Comparison of ENCODE assay signal across 8 cellular contexts in the genomic region with DNA sequence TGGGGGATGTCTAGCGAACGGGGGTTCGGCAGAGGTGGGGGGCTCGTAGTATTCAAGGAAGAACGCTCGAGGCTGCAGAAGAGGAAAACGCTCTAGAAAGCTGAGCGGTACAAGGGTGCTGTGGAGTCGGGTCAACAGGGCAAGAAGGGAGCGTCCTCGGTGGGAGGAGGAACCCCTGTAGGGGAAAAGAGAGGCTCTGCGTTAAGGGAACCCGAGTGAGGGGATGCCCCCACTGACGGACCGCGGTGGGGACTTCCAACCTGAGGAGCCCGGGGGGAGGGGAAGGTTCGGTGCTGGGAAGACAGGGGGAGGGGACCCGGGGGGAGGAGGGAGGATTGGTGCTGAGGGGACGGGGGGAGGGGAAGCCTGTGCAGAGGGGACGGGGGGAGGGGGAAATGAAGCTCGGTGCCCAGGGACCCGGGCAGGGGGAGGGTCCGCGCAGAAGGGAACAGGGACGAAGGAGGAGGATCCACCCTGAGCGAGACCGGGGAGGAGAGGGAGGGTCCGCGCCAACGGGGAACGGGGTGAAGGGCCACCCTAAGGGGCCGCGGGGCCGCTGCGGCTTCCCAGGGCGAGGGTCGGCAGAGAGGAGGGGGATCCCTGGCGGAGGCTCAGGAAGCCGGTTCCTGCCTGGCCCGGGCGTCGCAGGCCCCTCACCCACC. TPM values are rescaled to one million over a fixed set of nuclear protein-coding genes. Genes with fewer than 3 reads are reported as not detected.
DNase-seq lines count a peak whose midpoint lies in the region; ATAC-seq and TF ChIP-seq lines count a peak whose summit lies in the region.

No MANE protein-coding gene starts in this region.

- POLR2A ChIA-PET in Caco-2 (lab: Charles Lee), result interaction anchor here (0.6 to 0.9 kb wide), 4 partner anchors 45 to 199 kb away, joined by 3 to 5 read pairs (median 4); a partner anchor contains a TSS

- peak overlapping the region; percentile 87 for H3K27ac Mint-ChIP-seq in Caco-2 (ENCODE audit: unreplicated experiment)

- H3K4me1 ChIP-seq in Caco-2 (no peaks in the 10 kb centered on the region), foreskin keratinocyte (no peaks in the 10 kb centered on the region)

- H3K9me3 ChIP-seq in Caco-2, result no peaks in the 10 kb centered on the region

- H3K4me3 Mint-ChIP-seq in Caco-2 (ENCODE audit: unreplicated experiment), result peak overlapping the region; percentile 100

- CTCF ChIA-PET in Caco-2 (lab: Charles Lee), result interaction anchor here (0.7 to 12.7 kb wide), 7 partner anchors 40 to 314 kb away, joined by 3 to 325 read pairs (median 4); a partner anchor contains a TSS

- ATAC-seq in HG03025 (IDR thresholded peaks at IDR 0.05; ENCODE audit: low FRiP score, unreplicated experiment) (peak; percentile 3), foreskin keratinocyte (no peak), HG03354 (IDR thresholded peaks at IDR 0.05; ENCODE audit: poor library complexity, severe bottlenecking, unreplicated experiment) (no peak)

- H3K36me3 Mint-ChIP-seq in Caco-2 (ENCODE audit: insufficient read depth, unreplicated experiment), result peaks cover 22% of the 10 kb centered on the region

- no peak for TF ChIP-seq CTCF in Caco-2 (IDR thresholded peaks at IDR 0.05; ENCODE audit: insufficient read depth in 1 of 2, low read depth in 1 of 2, low read length in 1 of 2, severe bottlenecking in 1 of 2, unreplicated experiment in 1 of 2)
- no peak for TF ChIP-seq CTCF in foreskin keratinocyte (conservative IDR thresholded peaks at IDR 0.05)

- no TSS peak for BruUV-seq in Caco-2 (replicated peaks; lab: Mats Ljungman, UMichigan)

- peaks cover 18% of the 10 kb centered on the region for H3K4me1 Mint-ChIP-seq in Caco-2 (ENCODE audit: low read depth, unreplicated experiment)

- DNase-seq in Caco-2 (peak; percentile 42 to 56), foreskin keratinocyte (no peak), posterior vena cava (ENCODE audit: low spot score) (peak; percentile 82), SHP77 treated with DMSO at 0.1 percent for 48 hours (lab: John Stamatoyannopoulos, UW) (no peak)
- DNase-seq in activated CD4-positive, alpha-beta T cell treated with anti-CD3 and anti-CD28 coated beads for 48 hours, result peak; percentile 15
- no peak for DNase-seq in activated CD4-positive, CD25-positive, alpha-beta regulatory T cell (lab: John Stamatoyannopoulos, UW)

- peak overlapping the region; percentile 91 for H3K27ac ChIP-seq in foreskin keratinocyte

- intact Hi-C loops in Caco-2 (cut with micrococcal nuclease; ENCODE audit: unreplicated experiment), result loop anchor here (1.0 to 10.0 kb wide), 3 partner anchors 36 to 604 kb away; a partner anchor contains a TSS
- intact Hi-C loops in posterior vena cava (cut with DNase I), result loop anchor here in 1 of 2 donors (10.0 kb wide), 1 partner anchor 604 kb away; no protein-coding TSS in a partner anchor

- H3K36me3 ChIP-seq in Caco-2 (ENCODE audit: control insufficient read depth, insufficient read depth, low read length), result no peaks in the 10 kb centered on the region

- peak overlapping the region; percentile 98 for H3K4me3 ChIP-seq in Caco-2 (ENCODE audit: low read depth, low read length)

- H3K27me3 Mint-ChIP-seq in Caco-2 (ENCODE audit: insufficient read depth, unreplicated experiment), result no peaks in the 10 kb centered on the region

- H3K27me3 ChIP-seq in Caco-2 (replicated peaks; ENCODE audit: control insufficient read depth, insufficient read depth, low read length) (no peaks in the 10 kb centered on the region), foreskin keratinocyte (peaks cover 43% of the 10 kb centered on the region)

- H3K9me3 Mint-ChIP-seq in Caco-2 (ENCODE audit: unreplicated experiment), result no peaks in the 10 kb centered on the region

RNA-seq across cellular contexts. Expression of a gene that starts 0.6 kb away (rescaled TPM):
- total RNA-seq in Caco-2 (2022) (30.6 and 33.6 TPM in 2 replicates), foreskin keratinocyte (0.68 and 1.0 TPM in 2 replicates), posterior vena cava (under 1 TPM; 0.23 to 0.76 TPM)
- polyA plus RNA-seq in foreskin keratinocyte, result 0.18 and 0.39 TPM in 2 replicates

RNA-seq across cellular contexts. Expression of a gene that starts 6.4 kb away (rescaled TPM):
- total RNA-seq in Caco-2 (2022) (1.1 and 1.2 TPM in 2 replicates), foreskin keratinocyte (1.3 and 3.1 TPM in 2 replicates), posterior vena cava (1 to 10 TPM; 7.8 to 9.1 TPM)
- polyA plus RNA-seq in foreskin keratinocyte, result 0.51 and 1.5 TPM in 2 replicates

Comparison
In these comparisons a context has a peak if more than half of its experiments do, and no peak if none do; other contexts are left out.
1. DNase-seq: peak in Caco-2 (2 of 2), activated CD4-positive, alpha-beta T cell treated with anti-CD3 and anti-CD28 coated beads for 48 hours (single experiment) and posterior vena cava (single experiment); none in foreskin keratinocyte (0 of 2), SHP77 treated with DMSO at 0.1 percent for 48 hours (single experiment) and activated CD4-positive, CD25-positive, alpha-beta regulatory T cell (0 of 4).
2. RNA of a gene that starts 0.6 kb away (total RNA-seq): 30.6 to 33.6 TPM in Caco-2; 0.68 to 1.0 TPM in foreskin keratinocyte and 0.23 to 0.76 TPM in posterior vena cava; every median in the first group is over 10 times any median in the second.